In the genomic region with DNA sequence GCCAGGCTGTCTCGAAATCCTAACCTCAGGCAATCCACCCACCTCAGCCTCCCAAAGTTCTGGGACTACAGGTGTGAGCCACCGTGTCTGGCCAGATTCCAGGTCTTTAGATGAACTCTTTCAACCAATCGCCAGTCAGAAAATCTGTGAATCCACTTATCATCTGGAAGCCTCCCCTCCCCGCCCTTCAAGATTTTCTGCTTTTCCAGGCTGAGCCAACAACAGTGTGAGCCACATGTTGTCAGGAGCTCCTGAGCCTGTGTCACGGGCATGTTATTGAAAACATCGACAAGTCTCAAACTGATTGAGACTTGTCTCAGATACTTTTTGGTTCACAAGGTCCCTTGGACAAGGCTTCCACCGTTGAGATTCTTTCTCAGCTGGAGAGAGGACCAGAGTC, we compare ENCODE assay signal across 15 cellular contexts. TPM values are rescaled to one million over a fixed set of nuclear protein-coding genes. Genes with fewer than 3 reads are reported as not detected.
DNase-seq lines count a peak whose midpoint lies in the region; ATAC-seq and TF ChIP-seq lines count a peak whose summit lies in the region.
"Had no signal": no experiment of that assay in that cellular context is flagged by ENCODE, and none has a peak within 500 bp of the region (broad histone marks: within the 10 kb centered on the region; RNA-seq: fewer than 3 reads in every experiment).

No MANE protein-coding gene starts in this region.

- peak overlapping the region; percentile 10 for H3K56ac ChIP-seq in mesendoderm (ENCODE audit: low read length)

- no peak overlapping the region for H3K4me3 Mint-ChIP-seq in natural killer cell treated with Interleukin-12 subunit alpha and Interleukin-12 subunit beta and Interleukin-15 and Interleukin-18, amount 100 ng/mL, for 72 hours
- no peak overlapping the region for H3K4me3 Mint-ChIP-seq in natural killer cell
- no peak overlapping the region for H3K4me3 Mint-ChIP-seq in activated CD4-positive, alpha-beta T cell treated with anti-CD3 and anti-CD28 coated beads for 36 hours
- H3K4me3 Mint-ChIP-seq in naive thymus-derived CD4-positive, alpha-beta T cell = no peak overlapping the region
- H3K4me3 Mint-ChIP-seq: B cell; CD4-positive, alpha-beta T cell had no signal

- no peaks in the 10 kb centered on the region for H3K9me3 Mint-ChIP-seq in natural killer cell treated with Interleukin-12 subunit alpha and Interleukin-12 subunit beta and Interleukin-15 and Interleukin-18, amount 100 ng/mL, for 72 hours
- no peaks in the 10 kb centered on the region for H3K9me3 Mint-ChIP-seq in natural killer cell
- H3K9me3 Mint-ChIP-seq in activated CD4-positive, alpha-beta T cell treated with anti-CD3 and anti-CD28 coated beads for 36 hours (ENCODE audit: low read depth) = no peaks in the 10 kb centered on the region
- H3K9me3 Mint-ChIP-seq in naive thymus-derived CD4-positive, alpha-beta T cell = no peaks in the 10 kb centered on the region
- H3K9me3 Mint-ChIP-seq: CD4-positive, alpha-beta T cell had no signal

- H3K18ac ChIP-seq in mesendoderm (ENCODE audit: low read length) = no peak overlapping the region

- no peaks in the 10 kb centered on the region for H3K79me2 ChIP-seq in mesendoderm (ENCODE audit: control insufficient read depth, insufficient read depth, low read length)

- ATAC-seq in natural killer cell treated with Interleukin-12 subunit alpha and Interleukin-12 subunit beta and Interleukin-15 and Interleukin-18, amount 100 ng/mL, for 72 hours = no peak
- ATAC-seq in natural killer cell (no peak), esophagus mucosa (peak; percentile 40)
- ATAC-seq in activated CD4-positive, alpha-beta T cell treated with anti-CD3 and anti-CD28 coated beads for 36 hours = no peak
- no peak for ATAC-seq in naive thymus-derived CD4-positive, alpha-beta T cell

- peaks cover 0 to 2% of the 10 kb centered on the region in 2 donors for H3K4me1 Mint-ChIP-seq in natural killer cell treated with Interleukin-12 subunit alpha and Interleukin-12 subunit beta and Interleukin-15 and Interleukin-18, amount 100 ng/mL, for 72 hours (ENCODE audit: low read depth in 2 of 2)
- no peaks in the 10 kb centered on the region for H3K4me1 Mint-ChIP-seq in natural killer cell
- H3K4me1 Mint-ChIP-seq in activated CD4-positive, alpha-beta T cell treated with anti-CD3 and anti-CD28 coated beads for 36 hours = no peaks in the 10 kb centered on the region
- peaks cover 0 to 4% (median 0%) of the 10 kb centered on the region in 7 donors for H3K4me1 Mint-ChIP-seq in naive thymus-derived CD4-positive, alpha-beta T cell
- H3K4me1 Mint-ChIP-seq: B cell had no signal

- H3K27ac ChIP-seq in mesendoderm (ENCODE audit: low read depth, low read length) = no peak overlapping the region
- H3K27ac ChIP-seq in naive thymus-derived CD4-positive, alpha-beta T cell (ENCODE audit: low read depth, low read length) = no peak overlapping the region

- H3K23ac ChIP-seq in mesendoderm (ENCODE audit: low read length) = no peak overlapping the region

- no peaks in the 10 kb centered on the region for H3K36me3 ChIP-seq in mesendoderm (ENCODE audit: control insufficient read depth, insufficient read depth, low read length)
- no peaks in the 10 kb centered on the region for H3K36me3 ChIP-seq in naive thymus-derived CD4-positive, alpha-beta T cell (ENCODE audit: control insufficient read depth in 2 of 3, insufficient read depth in 3 of 3, low read length in 3 of 3)
- H3K36me3 ChIP-seq: HAP-1 had no signal

- no CpG with 5 or more reads among the region's 7 CpGs for WGBS in mesendoderm (ENCODE audit: extremely low coverage, insufficient coverage, low lambda C conversion rate)

- no peak overlapping the region for H3K4me3 ChIP-seq in mesendoderm (ENCODE audit: low read length)
- H3K4me3 ChIP-seq in naive thymus-derived CD4-positive, alpha-beta T cell (ENCODE audit: low read length) = no peak overlapping the region
- H3K4me3 ChIP-seq: HAP-1 had no signal

- TF ChIP-seq CTCF in natural killer cell (IDR thresholded peaks at IDR 0.05) = no peak

- H3K36me3 Mint-ChIP-seq in natural killer cell treated with Interleukin-12 subunit alpha and Interleukin-12 subunit beta and Interleukin-15 and Interleukin-18, amount 100 ng/mL, for 72 hours = no peaks in the 10 kb centered on the region
- H3K36me3 Mint-ChIP-seq in natural killer cell = no peaks in the 10 kb centered on the region
- H3K36me3 Mint-ChIP-seq in activated CD4-positive, alpha-beta T cell treated with anti-CD3 and anti-CD28 coated beads for 36 hours (ENCODE audit: low read depth) = no peaks in the 10 kb centered on the region
- H3K36me3 Mint-ChIP-seq in naive thymus-derived CD4-positive, alpha-beta T cell = no peaks in the 10 kb centered on the region

- peaks cover 0 to 7% of the 10 kb centered on the region in 2 donors for H3K27me3 Mint-ChIP-seq in natural killer cell treated with Interleukin-12 subunit alpha and Interleukin-12 subunit beta and Interleukin-15 and Interleukin-18, amount 100 ng/mL, for 72 hours
- peaks cover 0 to 6% of the 10 kb centered on the region in 2 donors for H3K27me3 Mint-ChIP-seq in natural killer cell (ENCODE audit: low read depth in 2 of 2)
- H3K27me3 Mint-ChIP-seq in activated CD4-positive, alpha-beta T cell treated with anti-CD3 and anti-CD28 coated beads for 36 hours = no peaks in the 10 kb centered on the region
- H3K27me3 Mint-ChIP-seq in naive thymus-derived CD4-positive, alpha-beta T cell = peaks cover 0 to 4% (median 3%) of the 10 kb centered on the region in 5 donors
- H3K27me3 Mint-ChIP-seq: CD4-positive, alpha-beta T cell had no signal

- H3K27me3 ChIP-seq in mesendoderm (ENCODE audit: insufficient read depth, low read length, poor library complexity) = no peaks in the 10 kb centered on the region
- no peaks in the 10 kb centered on the region for H3K27me3 ChIP-seq in naive thymus-derived CD4-positive, alpha-beta T cell (ENCODE audit: control insufficient read depth in 2 of 2, insufficient read depth in 2 of 2, low read length in 2 of 2)

- H4K8ac ChIP-seq in mesendoderm (ENCODE audit: low read depth, low read length) = no peak overlapping the region

- no peak overlapping the region for H2AK5ac ChIP-seq in mesendoderm (ENCODE audit: low read length)

- H2BK120ac ChIP-seq in mesendoderm (ENCODE audit: low read depth, low read length) = no peak overlapping the region

- intact Hi-C loops in natural killer cell (cut with micrococcal nuclease) = no loop called here
- intact Hi-C loops in activated CD4-positive, alpha-beta T cell treated with anti-CD3 and anti-CD28 coated beads for 36 hours (cut with DNase I, micrococcal nuclease) = no loop called here
- intact Hi-C loops in naive thymus-derived CD4-positive, alpha-beta T cell (cut with micrococcal nuclease) = no loop called here

- peak; percentile 8 for DNase-seq in natural killer cell treated with Interleukin-12 subunit alpha and Interleukin-12 subunit beta and Interleukin-15 and Interleukin-18, amount 100 ng/mL, for 72 hours (ENCODE audit: low spot score)
- DNase-seq in natural killer cell (no peak), mesendoderm (no peak), retina (no peak)
- no peak for DNase-seq in activated CD4-positive, alpha-beta T cell treated with anti-CD3 and anti-CD28 coated beads for 36 hours
- DNase-seq in naive thymus-derived CD4-positive, alpha-beta T cell = no peak
- DNase-seq: C1 segment of cervical spinal cord; CD4-positive, alpha-beta T cell; DMS79 treated with DMSO at 0.1 percent for 48 hours; EL; GOT3 had no signal

- no peaks in the 10 kb centered on the region for H3K9me3 ChIP-seq in naive thymus-derived CD4-positive, alpha-beta T cell (ENCODE audit: control insufficient read depth in 2 of 3, low read length in 3 of 3)

- no peak overlapping the region for H2BK15ac ChIP-seq in mesendoderm (replicated peaks; ENCODE audit: low read depth)

- peaks cover 3% of the 10 kb centered on the region for H3K4me1 ChIP-seq in mesendoderm (ENCODE audit: control insufficient read depth, low read depth, low read length)
- H3K4me1 ChIP-seq in naive thymus-derived CD4-positive, alpha-beta T cell (ENCODE audit: control insufficient read depth in 2 of 2, insufficient read depth in 2 of 2, low read length in 2 of 2) = no peaks in the 10 kb centered on the region

- no peak overlapping the region for H3K9ac ChIP-seq in mesendoderm (ENCODE audit: low read length)

- H3K4me2 ChIP-seq in mesendoderm (ENCODE audit: low read length) = no peak overlapping the region

- CTCF ChIA-PET in activated CD4-positive, alpha-beta T cell treated with anti-CD3 and anti-CD28 coated beads for 36 hours (lab: Charles Lee) = no interaction called here
- CTCF ChIA-PET in naive thymus-derived CD4-positive, alpha-beta T cell (lab: Charles Lee) = no interaction called here

- peak overlapping the region; percentile 43 for H3K4ac ChIP-seq in mesendoderm (ENCODE audit: low read depth, low read length)

- no peak overlapping the region for H3K27ac Mint-ChIP-seq in natural killer cell treated with Interleukin-12 subunit alpha and Interleukin-12 subunit beta and Interleukin-15 and Interleukin-18, amount 100 ng/mL, for 72 hours
- no peak overlapping the region for H3K27ac Mint-ChIP-seq in natural killer cell
- H3K27ac Mint-ChIP-seq in activated CD4-positive, alpha-beta T cell treated with anti-CD3 and anti-CD28 coated beads for 36 hours = no peak overlapping the region
- no peak overlapping the region for H3K27ac Mint-ChIP-seq in naive thymus-derived CD4-positive, alpha-beta T cell
- H3K27ac Mint-ChIP-seq: B cell; CD4-positive, alpha-beta T cell had no signal

- H4K5ac ChIP-seq in mesendoderm (ENCODE audit: low read length) = no peak overlapping the region

- POLR2A ChIA-PET in activated CD4-positive, alpha-beta T cell treated with anti-CD3 and anti-CD28 coated beads for 36 hours (lab: Charles Lee) = no interaction called here
- POLR2A ChIA-PET in naive thymus-derived CD4-positive, alpha-beta T cell (lab: Charles Lee) = no interaction called here

- H2BK5ac ChIP-seq in mesendoderm (ENCODE audit: low read length) = no peak overlapping the region

- H3K79me1 ChIP-seq in mesendoderm (ENCODE audit: low read length) = no peaks in the 10 kb centered on the region

RNA-seq across cellular contexts. Expression of gene TRPM1, which starts 52.0 kb away (rescaled TPM):
- total RNA-seq in natural killer cell treated with Interleukin-12 subunit alpha and Interleukin-12 subunit beta and Interleukin-15 and Interleukin-18, amount 100 ng/mL, for 72 hours = not detected
- total RNA-seq in natural killer cell (not detected), esophagus mucosa (not detected)
- polyA plus RNA-seq in mesendoderm (2013, experiment 1 of 2) = 0.21 TPM
- polyA plus RNA-seq in mesendoderm (2013, experiment 2 of 2) = 0.27 TPM
- total RNA-seq in activated CD4-positive, alpha-beta T cell treated with anti-CD3 and anti-CD28 coated beads for 36 hours = not detected
- not detected for total RNA-seq in naive thymus-derived CD4-positive, alpha-beta T cell
- polyA plus RNA-seq in naive thymus-derived CD4-positive, alpha-beta T cell = not detected
- total RNA-seq: B cell; CD4-positive, alpha-beta T cell; HT-29 had no signal
